ENCODE assay signal across 8 cellular contexts in genomic region chr4:30717208-30718020, GRCh38. TPM values are rescaled to one million over a fixed set of nuclear protein-coding genes. Genes with fewer than 3 reads are reported as not detected.
DNase-seq lines count a peak whose midpoint lies in the region; ATAC-seq, FAIRE-seq and TF ChIP-seq lines count a peak whose summit lies in the region.

No MANE protein-coding gene starts in this region.

- peak overlapping the region; percentile 12 for H4K91ac ChIP-seq in H1 (replicated peaks; ENCODE audit: insufficient read length, low read length)

- peak overlapping the region; percentile 98 for H3K27ac ChIP-seq in HEK293 (ENCODE audit: extremely low read depth, low read depth, low read length)
- H3K27ac ChIP-seq in H1 (ENCODE audit: low read depth, low read length) = no peak overlapping the region
- H3K27ac ChIP-seq in lung (ENCODE audit: low read depth in 1 of 2, low read length in 1 of 2) = peak overlapping the region; percentile 32 to 47

- H3K9me3 ChIP-seq in HEK293 (ENCODE audit: control insufficient read depth, insufficient read depth, low read depth, low read length) = no peaks in the 10 kb centered on the region
- no peaks in the 10 kb centered on the region; a peak in 1 of 4 replicates for H3K9me3 ChIP-seq in H1 (ENCODE audit: insufficient read depth in 2 of 2, low read depth in 1 of 2, low read length in 1 of 2)
- H3K9me3 ChIP-seq in lung (ENCODE audit: control insufficient read depth in 2 of 2, insufficient read depth in 1 of 2, low read length in 1 of 2) = peaks cover 0 to 10% of the 10 kb centered on the region in 2 donors

- H3K23me2 ChIP-seq in H1 (ENCODE audit: low read depth, low read length) = peaks cover 47% of the 10 kb centered on the region

- peak overlapping the region; percentile 98; the same call in 1 of the 2 replicates for H2BK15ac ChIP-seq in H1 (ENCODE audit: low read length)

- H3K4me3 ChIP-seq in HEK293 (ENCODE audit: low read depth, low read length) (peak overlapping the region; percentile 86), H1 (ENCODE audit: extremely low read depth in 1 of 4, insufficient read depth in 2 of 4, low read depth in 3 of 4, low read length in 4 of 4) (peak overlapping the region; percentile 65 to 86 (median 84)), lung (peak overlapping the region; percentile 40)

- peak overlapping the region; percentile 5 for H4K5ac ChIP-seq in H1 (ENCODE audit: insufficient read length, low read depth, low read length)

- peak overlapping the region; percentile 72 for H2BK12ac ChIP-seq in H1 (ENCODE audit: low read depth, low read length)

- CTCF ChIA-PET in HEK293 (lab: Yijun Ruan, JAX) = no interaction called here
- CTCF ChIA-PET in H1 (lab: Charles Lee; ENCODE audit: partially characterized antibody) = interaction anchor here (1.0 kb wide), 1 partner anchor 612 kb away, joined by 3 read pairs; no protein-coding TSS in a partner anchor

- TF ChIP-seq CTCF in HEK293 (tag by site-specific recombination; IDR thresholded peaks at IDR 0.05) (peak; percentile 24), H1 (IDR thresholded peaks at IDR 0.05; ENCODE audit: control extremely low read depth in 1 of 3, insufficient read depth in 1 of 3, low read depth in 1 of 3, low read length in 3 of 3) (peak in 1 of 3 experiments; percentile 5; a peak in 1 of 4 replicates), lung (IDR thresholded peaks at IDR 0.05; ENCODE audit: control extremely low read depth, extremely low read depth) (no peak)

- peak overlapping the region; percentile 91 for H2AFZ ChIP-seq in H1 (ENCODE audit: low read length)

- no peak for TF ChIP-seq POLR2A in H1 (IDR thresholded peaks at IDR 0.05; ENCODE audit: control extremely low read depth in 1 of 2, low read depth in 2 of 2, low read length in 2 of 2)

- peak; percentile 63 for ATAC-seq in lung (ENCODE audit: insufficient read depth, low FRiP score)
- ATAC-seq in HG03378 (IDR thresholded peaks at IDR 0.05; ENCODE audit: unreplicated experiment) = no peak
- no peak for ATAC-seq in HG03280 (IDR thresholded peaks at IDR 0.05; ENCODE audit: unreplicated experiment)

- H3K56ac ChIP-seq in H1 (replicated peaks; ENCODE audit: insufficient read length, low read depth, low read length) = no peak overlapping the region

- no peak for FAIRE-seq in H1 (lab: Jason Lieb, UNC)

- H3K79me1 ChIP-seq in H1 (ENCODE audit: low read depth, low read length) = no peaks in the 10 kb centered on the region

- peaks cover 0 to 5% of the 10 kb centered on the region in 2 experiments for H4K20me1 ChIP-seq in H1 (replicated peaks in 1 of 2; ENCODE audit: control insufficient read depth in 1 of 2, insufficient read depth in 2 of 2, low read length in 2 of 2)

- peak overlapping the region; percentile 68 for H3K18ac ChIP-seq in H1 (ENCODE audit: extremely low read depth, low read length)

- no peak overlapping the region for H3K23ac ChIP-seq in H1 (ENCODE audit: insufficient read length)

- no peaks in the 10 kb centered on the region for H3K4me1 ChIP-seq in HEK293 (ENCODE audit: control insufficient read depth, insufficient read depth, low read length)
- peaks cover 0 to 8% (median 4%) of the 10 kb centered on the region in 4 experiments; a peak in 6 of 7 replicates for H3K4me1 ChIP-seq in H1 (replicated peaks in 1 of 4; ENCODE audit: control insufficient read depth in 3 of 4, insufficient read depth in 4 of 4, low read length in 3 of 4)
- peaks cover 0 to 13% of the 10 kb centered on the region in 2 donors for H3K4me1 ChIP-seq in lung (ENCODE audit: control insufficient read depth in 2 of 2, insufficient read depth in 2 of 2, low read length in 2 of 2)

- H3K36me3 ChIP-seq in HEK293 (ENCODE audit: control insufficient read depth in 2 of 2, insufficient read depth in 1 of 2, low read length in 2 of 2) = peaks cover 0 to 2% of the 10 kb centered on the region in 2 experiments; a peak in 1 of 3 replicates
- H3K36me3 ChIP-seq in H1 (ENCODE audit: control insufficient read depth in 2 of 4, insufficient read depth in 4 of 4, low read length in 3 of 4) = no peaks in the 10 kb centered on the region
- no peaks in the 10 kb centered on the region for H3K36me3 ChIP-seq in lung (ENCODE audit: control insufficient read depth in 2 of 2, insufficient read depth in 2 of 2, low read length in 2 of 2)

- peak overlapping the region; percentile 89 to 100 for H3K4me2 ChIP-seq in H1 (ENCODE audit: insufficient read depth in 1 of 2, low read depth in 2 of 2, low read length in 2 of 2)

- 2% methylated on average over 45 of the region's 55 CpGs; no CpG with 5 or more reads in 1 of the 2 experiments for WGBS in H1 (ENCODE audit: extremely low coverage in 1 of 2, insufficient coverage in 1 of 2, insufficient read length in 1 of 2, insufficient replicate concordance in 2 of 2, low coverage in 1 of 2, low lambda C conversion rate in 2 of 2, missing lambda C conversion rate in 1 of 2), 2 experiments
- WGBS in lung, 2 donors = 0 to 1% methylated on average over 54 to 55 of the region's 55 CpGs

- POLR2A ChIA-PET in HEK293 (lab: Yijun Ruan, JAX) = interaction anchor here (0.8 to 1.5 kb wide), 5 partner anchors 51 to 1404 kb away, joined by 3 to 6 read pairs (median 5); no protein-coding TSS in a partner anchor
- POLR2A ChIA-PET in H1 (lab: Charles Lee; ENCODE audit: partially characterized antibody) = no interaction called here

- DNase-seq in DMS53 (lab: John Stamatoyannopoulos, UW) = peak; percentile 74
- DNase-seq in SK-N-DZ (ENCODE audit: low spot score) = peak; percentile 61
- peak in 1 of 2 experiments; percentile 84 for DNase-seq in H1 (ENCODE audit: low read depth in 1 of 2, low spot score in 2 of 2)
- DNase-seq in lung (ENCODE audit: low spot score) = peak; percentile 45
- peak; percentile 63 for DNase-seq in superior temporal gyrus (ENCODE audit: extremely low spot score)

- H2AK5ac ChIP-seq in H1 (ENCODE audit: low read depth, low read length) = no peak overlapping the region

- no peak overlapping the region; the same call in none of the 2 replicates for H4K8ac ChIP-seq in H1 (ENCODE audit: extremely low read depth, insufficient read depth, low read length)

- no peak overlapping the region for H2BK120ac ChIP-seq in H1 (replicated peaks; ENCODE audit: low read depth, low read length)

- H3K27me3 ChIP-seq in H1 (replicated peaks in 1 of 4; ENCODE audit: control insufficient read depth in 3 of 4, extremely low read depth in 1 of 4, insufficient read depth in 3 of 4, low read length in 3 of 4) (peaks cover 5 to 31% (median 25%) of the 10 kb centered on the region in 4 experiments; a peak in 6 of 7 replicates), lung (ENCODE audit: control insufficient read depth, insufficient read depth) (no peaks in the 10 kb centered on the region)

- TF ChIP-seq EP300 in H1 (IDR thresholded peaks at IDR 0.05; ENCODE audit: borderline replicate concordance in 1 of 2, low read depth in 2 of 2, low read length in 2 of 2) = no peak

- no peak overlapping the region for H3K14ac ChIP-seq in H1 (ENCODE audit: insufficient read length)

- H3K79me2 ChIP-seq in H1 (ENCODE audit: control insufficient read depth in 1 of 2, insufficient read depth in 2 of 2, low read length in 2 of 2) = no peaks in the 10 kb centered on the region

- peak overlapping the region; percentile 48; the same call in 1 of the 2 replicates for H2BK5ac ChIP-seq in H1 (ENCODE audit: low read depth, low read length)

- TF ChIP-seq RAD21 in H1 (IDR thresholded peaks at IDR 0.05 in 1 of 2, conservative IDR thresholded peaks at IDR 0.05 in 1 of 2; ENCODE audit: low read depth in 2 of 2, low read length in 2 of 2) = no peak

- H3K9ac ChIP-seq in H1 (replicated peaks in 1 of 4; ENCODE audit: extremely low read depth in 1 of 4, low read depth in 3 of 4, low read length in 3 of 4) = peak overlapping the region in 2 of 4 experiments; percentile 34 to 48; a peak in 4 of 7 replicates

- no peak overlapping the region for H3K4ac ChIP-seq in H1 (replicated peaks; ENCODE audit: insufficient read length, low read depth, low read length)

- H2BK20ac ChIP-seq in H1 (ENCODE audit: low read length) = peak overlapping the region; percentile 97; the same call in 1 of the 2 replicates

TF ChIP-seq in HEK293, 187 proteins besides CTCF, POLR2A, EP300 and RAD21 (continues in another document):
- peak; percentile 59 for TF ChIP-seq ZFHX2 (tag by site-specific recombination; conservative IDR thresholded peaks at IDR 0.05)
- peak; percentile 43; the same call in 1 of the 2 replicates for TF ChIP-seq ZSCAN30 (tag by site-specific recombination; IDR thresholded peaks at IDR 0.05)
- peak; percentile 50 for TF ChIP-seq EGR2 (tag by site-specific recombination; IDR thresholded peaks at IDR 0.05; ENCODE audit: low read depth)
- TF ChIP-seq SP2 (tag by site-specific recombination; IDR thresholded peaks at IDR 0.05) = peak; percentile 60
- TF ChIP-seq ZNF629 (tag by site-specific recombination; IDR thresholded peaks at IDR 0.05) = no peak
- TF ChIP-seq ZNF10 (tag by site-specific recombination; IDR thresholded peaks at IDR 0.05) = peak; percentile 18; the same call in 1 of the 2 replicates

RNA-seq across cellular contexts. Expression of gene PCDH7, which starts 2.8 kb away (rescaled TPM):
- 4.1 and 4.5 TPM in 2 replicates for polyA plus RNA-seq in SK-N-DZ (2014; cell fraction: cytosol; rRNA removed)
- 2.9 TPM in 2 replicates for polyA plus RNA-seq in SK-N-DZ (2014; cell fraction: nucleus; rRNA removed)
- 6.1 and 6.7 TPM in 2 replicates for total RNA-seq in H1 (2021; fragmentation: NEBNext Ultra II Directional; extraction: Animal tissue kit (Norgen Biotek cat#: 25700))
- polyA plus RNA-seq in H1 (2011; rRNA removed) (3.1 and 4.1 TPM in 2 replicates), lung (1 to 10 TPM in 1 of 2 donors, under 1 TPM in 1; 0.75 to 1.3 TPM)
- polyA plus RNA-seq in H1 (2011; cell fraction: cytosol; rRNA removed) = 3.4 TPM
- polyA plus RNA-seq in H1 (2011; cell fraction: nucleus; rRNA removed) = 9.0 TPM
- 2.4 to 3.2 TPM (median 3.0 TPM) in 4 replicates for polyA plus RNA-seq in H1 (2012, experiment 1 of 2)
- polyA plus RNA-seq in H1 (2012, experiment 2 of 2) = 0.50 TPM
- 2.4 TPM for polyA plus RNA-seq in H1 (2013, experiment 1 of 2)
- 2.2 TPM for polyA plus RNA-seq in H1 (2013, experiment 2 of 2)
- 19.4 and 22.9 TPM in 2 replicates for polyA minus RNA-seq in H1 (2011; rRNA and poly(A)+ RNA removed)
- 9.8 TPM for polyA minus RNA-seq in H1 (2011; cell fraction: cytosol; rRNA and poly(A)+ RNA removed)
- 48.0 TPM for polyA minus RNA-seq in H1 (2011; cell fraction: nucleus; rRNA and poly(A)+ RNA removed)
- 10 to 100 TPM in 1 of 2 donors, 1 to 10 TPM in 1; 9.4 to 57.6 TPM for total RNA-seq in lung
